Comparison of ENCODE assay signal across 9 cellular contexts in the genomic region with DNA sequence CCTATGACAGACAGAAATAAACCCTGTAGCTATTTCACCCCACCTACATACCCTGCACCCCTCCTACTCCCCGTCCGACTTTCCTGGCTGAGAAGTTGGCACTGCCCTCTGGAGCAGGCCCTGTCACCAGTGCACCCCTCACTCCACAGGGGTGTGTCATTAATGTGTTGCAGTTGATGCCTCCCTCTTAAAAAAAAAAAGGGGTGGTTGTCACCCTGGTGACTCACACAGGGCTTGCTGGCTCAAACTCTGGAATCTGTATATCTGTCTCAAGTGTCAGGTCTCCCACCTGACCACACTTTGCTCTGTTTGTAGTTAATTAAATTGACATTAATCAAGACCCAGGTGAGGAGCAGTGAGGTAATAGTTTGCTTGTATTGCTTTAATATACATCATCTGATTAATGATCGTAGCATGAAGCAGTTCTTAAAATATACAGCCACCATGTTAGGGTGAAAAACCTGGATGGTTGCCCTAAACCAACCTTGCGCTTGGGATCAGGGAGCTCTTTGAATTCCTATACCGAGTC. TPM values are rescaled to one million over a fixed set of nuclear protein-coding genes. Genes with fewer than 3 reads are reported as not detected.
DNase-seq lines count a peak whose midpoint lies in the region; ATAC-seq and TF ChIP-seq lines count a peak whose summit lies in the region.
"Had no signal": no experiment of that assay in that cellular context is flagged by ENCODE, and none has a peak within 500 bp of the region (broad histone marks: within the 10 kb centered on the region; RNA-seq: fewer than 3 reads in every experiment).

No MANE protein-coding gene starts in this region.

- peaks cover 30% of the 10 kb centered on the region for H3K36me3 Mint-ChIP-seq in Calu3 (ENCODE audit: insufficient read depth, unreplicated experiment)
- H3K36me3 Mint-ChIP-seq in brain: no peaks in the 10 kb centered on the region
- no peaks in the 10 kb centered on the region for H3K36me3 Mint-ChIP-seq in nephron (ENCODE audit: low read depth)

- H3K27me3 Mint-ChIP-seq in Calu3 (ENCODE audit: unreplicated experiment): no peaks in the 10 kb centered on the region
- H3K27me3 Mint-ChIP-seq in brain: peaks cover 5% of the 10 kb centered on the region
- H3K27me3 Mint-ChIP-seq in nephron (ENCODE audit: low read depth): no peaks in the 10 kb centered on the region

- intact Hi-C loops in Calu3 (cut with micrococcal nuclease; ENCODE audit: unreplicated experiment): no loop called here

- H3K9me3 Mint-ChIP-seq in Calu3 (ENCODE audit: low read depth, unreplicated experiment) (no peaks in the 10 kb centered on the region), brain (no peaks in the 10 kb centered on the region), nephron (no peaks in the 10 kb centered on the region)

- ATAC-seq in GM21381 (IDR thresholded peaks at IDR 0.05; ENCODE audit: unreplicated experiment) (no peak), HG03378 (IDR thresholded peaks at IDR 0.05; ENCODE audit: unreplicated experiment) (no peak), GM21723 (IDR thresholded peaks at IDR 0.05; ENCODE audit: unreplicated experiment) (no peak)

- H3K27ac Mint-ChIP-seq in Calu3 (ENCODE audit: unreplicated experiment) (peak overlapping the region; percentile 51), brain (peak overlapping the region in 4 of 5 experiments; percentile 12 to 96 (median 81)), nephron (peak overlapping the region; percentile 9 to 93 (median 64))

- CTCF ChIA-PET in Calu3 (lab: Charles Lee): interaction anchor here (1.0 kb wide), 1 partner anchor 87 kb away, joined by 3 read pairs; no protein-coding TSS in a partner anchor

- DNase-seq in Calu3 (peak; percentile 39), M059J (ENCODE audit: low read depth) (peak; percentile 86), D341Med (ENCODE audit: low spot score) (no peak)
- DNase-seq: amygdala had no signal

- TF ChIP-seq CTCF in Calu3 (IDR thresholded peaks at IDR 0.05; ENCODE audit: unreplicated experiment) (no peak), brain (conservative IDR thresholded peaks at IDR 0.05) (no peak), nephron (IDR thresholded peaks at IDR 0.05; ENCODE audit: unreplicated experiment in 3 of 3) (no peak)

- H3K4me3 Mint-ChIP-seq in Calu3 (ENCODE audit: low read depth, unreplicated experiment) (peak overlapping the region; percentile 85), brain (peak overlapping the region; percentile 66 to 98 (median 92)), nephron (peak overlapping the region; percentile 70 to 96 (median 93))

- peaks cover 14% of the 10 kb centered on the region for H3K4me1 Mint-ChIP-seq in Calu3 (ENCODE audit: low read depth, unreplicated experiment)
- H3K4me1 Mint-ChIP-seq in brain: peaks cover 59% of the 10 kb centered on the region
- H3K4me1 Mint-ChIP-seq in nephron: peaks cover 46% of the 10 kb centered on the region

- BruUV-seq in Calu3 (replicated peaks; lab: Mats Ljungman, UMichigan): no TSS peak

RNA-seq across cellular contexts. Expression of a gene that starts 2.0 kb away (rescaled TPM):
- total RNA-seq in Calu3 (2022): 79.8 and 83.7 TPM in 2 replicates
- total RNA-seq in M059J (2014; rRNA removed; shearing (Covaris generic)): 18.3 and 48.7 TPM in 2 replicates
- 40.0 TPM for polyA plus RNA-seq in brain (ENCODE audit: insufficient read depth, low read depth, low replicate concordance)
